ENCODE assay signal across 23 cellular contexts in the genomic region with DNA sequence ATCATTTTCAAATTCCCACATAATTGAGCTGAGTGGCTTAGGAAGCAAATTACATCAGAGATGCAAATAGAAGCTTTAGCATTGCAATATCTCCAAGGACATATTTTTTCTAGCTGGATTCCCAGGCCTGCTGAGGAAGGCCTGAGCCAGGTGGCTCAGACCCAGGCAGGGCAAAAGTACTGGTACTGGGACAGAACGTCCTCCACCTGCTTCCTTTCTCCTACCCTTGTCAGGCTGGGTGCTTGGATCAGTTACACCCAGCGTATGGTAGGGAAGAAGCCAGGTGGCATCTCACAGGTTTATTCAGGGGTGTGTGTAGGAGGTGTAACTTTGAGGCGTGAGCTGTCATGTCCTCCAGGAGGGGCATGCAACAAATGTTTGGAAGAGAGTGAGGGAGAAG. TPM values are rescaled to one million over a fixed set of nuclear protein-coding genes. Genes with fewer than 3 reads are reported as not detected.
DNase-seq lines count a peak whose midpoint lies in the region; ATAC-seq, FAIRE-seq and TF ChIP-seq lines count a peak whose summit lies in the region.
"Had no signal": no experiment of that assay in that cellular context is flagged by ENCODE, and none has a peak within 500 bp of the region (broad histone marks: within the 10 kb centered on the region; RNA-seq: fewer than 3 reads in every experiment).

No MANE protein-coding gene starts in this region.

- H4K91ac ChIP-seq in H1 (replicated peaks; ENCODE audit: insufficient read length, low read length) = no peak overlapping the region
- no peak overlapping the region for H4K91ac ChIP-seq in mesenchymal stem cell (ENCODE audit: low read length)

- TF ChIP-seq CTCF in H1 (IDR thresholded peaks at IDR 0.05; ENCODE audit: control extremely low read depth in 1 of 3, insufficient read depth in 1 of 3, low read depth in 1 of 3, low read length in 3 of 3) = no peak

- no peak overlapping the region for H3K18ac ChIP-seq in H1 (ENCODE audit: extremely low read depth, low read length)
- H3K18ac ChIP-seq in mesenchymal stem cell (ENCODE audit: low read depth in 1 of 2, low read length in 2 of 2) = no peak overlapping the region

- ATAC-seq in Right ventricle myocardium inferior (peak; percentile 20), HG03571 (IDR thresholded peaks at IDR 0.05; ENCODE audit: unreplicated experiment) (no peak)

- no peak for TF ChIP-seq EP300 in H1 (IDR thresholded peaks at IDR 0.05; ENCODE audit: borderline replicate concordance in 1 of 2, low read depth in 2 of 2, low read length in 2 of 2)

- H3K4me2 ChIP-seq in H1 (ENCODE audit: insufficient read depth in 1 of 2, low read depth in 2 of 2, low read length in 2 of 2) (no peak overlapping the region), mesenchymal stem cell (ENCODE audit: low read length, poor library complexity, severe bottlenecking) (no peak overlapping the region), Karpas-422 (ENCODE audit: low read depth, low read length, poor library complexity, severe bottlenecking) (no peak overlapping the region)

- no peak for TF ChIP-seq POLR2A in H1 (IDR thresholded peaks at IDR 0.05; ENCODE audit: control extremely low read depth in 1 of 2, low read depth in 2 of 2, low read length in 2 of 2)

- H3K4me1 ChIP-seq in H1 (replicated peaks in 1 of 4; ENCODE audit: control insufficient read depth in 3 of 4, insufficient read depth in 4 of 4, low read length in 3 of 4) (peaks cover 2 to 13% (median 10%) of the 10 kb centered on the region in 4 experiments; a peak in 6 of 7 replicates), mesenchymal stem cell (ENCODE audit: control insufficient read depth, insufficient read depth, low read depth, low read length) (peaks cover 1% of the 10 kb centered on the region), Karpas-422 (ENCODE audit: low read length) (peaks cover 33% of the 10 kb centered on the region)

- DNase-seq in Right ventricle myocardium inferior (ENCODE audit: missing footprints) (no peak), cardiac septum (ENCODE audit: low spot score) (no peak), H1 (ENCODE audit: low read depth in 1 of 2, low spot score in 2 of 2) (no peak), mesenchymal stem cell (no peak), NCI-H345 treated with DMSO at 0.1 percent for 48 hours (lab: John Stamatoyannopoulos, UW; ENCODE audit: unreplicated experiment) (no peak), Karpas-422 (no peak)
- no peak for DNase-seq in stimulated activated CD4-positive, alpha-beta T cell treated with anti-CD3 and anti-CD28 coated beads, Interleukin-4, amount 100 ng/mL, for 4 hours
- DNase-seq: DMS79; H7; HFFc6; Kasumi-1; MG63; NCI-H1092; NCI-H146; NCI-H2029 treated with DMSO at 0.1 percent for 48 hours; NCI-H748 treated with DMSO at 0.1 percent for 48 hours; NK-92 treated with Interleukin-12 subunit alpha and Interleukin-12 subunit beta, amount 100 ng/mL, for 24 hours; SHP77 had no signal

- H4K20me1 ChIP-seq in H1 (replicated peaks in 1 of 2; ENCODE audit: control insufficient read depth in 1 of 2, insufficient read depth in 2 of 2, low read length in 2 of 2) = no peaks in the 10 kb centered on the region
- no peaks in the 10 kb centered on the region for H4K20me1 ChIP-seq in Karpas-422 (ENCODE audit: insufficient read depth, low read depth, low read length)

- H3K4ac ChIP-seq in H1 (replicated peaks; ENCODE audit: insufficient read length, low read depth, low read length) (peak overlapping the region; percentile 19), mesenchymal stem cell (ENCODE audit: low read depth in 1 of 2, low read length in 2 of 2) (no peak overlapping the region)

- no peak for TF ChIP-seq RAD21 in H1 (IDR thresholded peaks at IDR 0.05 in 1 of 2, conservative IDR thresholded peaks at IDR 0.05 in 1 of 2; ENCODE audit: low read depth in 2 of 2, low read length in 2 of 2)

- H3K79me2 ChIP-seq in H1 (ENCODE audit: control insufficient read depth in 1 of 2, insufficient read depth in 2 of 2, low read length in 2 of 2) (peaks cover 5 to 13% of the 10 kb centered on the region in 2 experiments; a peak in 3 of 4 replicates), Karpas-422 (ENCODE audit: low read length) (peaks cover 6% of the 10 kb centered on the region)

- H3K4me3 ChIP-seq in H1 (ENCODE audit: extremely low read depth in 1 of 4, insufficient read depth in 2 of 4, low read depth in 3 of 4, low read length in 4 of 4) = no peak overlapping the region
- H3K4me3 ChIP-seq in mesenchymal stem cell (ENCODE audit: insufficient read depth in 1 of 2, low read depth in 1 of 2, low read length in 2 of 2) = no peak overlapping the region
- H3K4me3 ChIP-seq in Karpas-422 (ENCODE audit: low read length) = no peak overlapping the region
- H3K4me3 ChIP-seq: MG63, SK-N-MC had no signal

- H2BK15ac ChIP-seq in H1 (ENCODE audit: low read length) (peak overlapping the region; percentile 93), mesenchymal stem cell (ENCODE audit: low read depth, poor library complexity, severe bottlenecking) (no peak overlapping the region)

- H4K5ac ChIP-seq in H1 (ENCODE audit: insufficient read length, low read depth, low read length) = no peak overlapping the region

- intact Hi-C loops in Right ventricle myocardium inferior (cut with DNase I) = no loop called here
- intact Hi-C loops in cardiac septum (cut with DNase I) = no loop called here

- H2BK12ac ChIP-seq in H1 (ENCODE audit: low read depth, low read length) (no peak overlapping the region), mesenchymal stem cell (ENCODE audit: low read length in 2 of 2) (no peak overlapping the region)

- H4K8ac ChIP-seq in H1 (ENCODE audit: extremely low read depth, insufficient read depth, low read length) (no peak overlapping the region), mesenchymal stem cell (ENCODE audit: low read length) (peak overlapping the region; percentile 31)

- CTCF ChIA-PET in H1 (lab: Charles Lee; ENCODE audit: partially characterized antibody) = interaction anchor here (0.7 to 0.9 kb wide), 2 partner anchors 20 to 24 kb away, joined by 3 read pairs; no protein-coding TSS in a partner anchor

- peaks cover 5% of the 10 kb centered on the region; the same call in 1 of the 2 replicates for H3K23me2 ChIP-seq in H1 (ENCODE audit: low read depth, low read length)

- H3K27me3 ChIP-seq in H1 (replicated peaks in 1 of 4; ENCODE audit: control insufficient read depth in 3 of 4, extremely low read depth in 1 of 4, insufficient read depth in 3 of 4, low read length in 3 of 4) (no peaks in the 10 kb centered on the region), mesenchymal stem cell (ENCODE audit: control insufficient read depth in 1 of 2, insufficient read depth in 1 of 2, low read length in 2 of 2) (no peaks in the 10 kb centered on the region), Karpas-422 (ENCODE audit: low read length) (no peaks in the 10 kb centered on the region)
- H3K27me3 ChIP-seq: MG63 had no signal

- H3K79me1 ChIP-seq in H1 (ENCODE audit: low read depth, low read length) (no peaks in the 10 kb centered on the region), mesenchymal stem cell (replicated peaks; ENCODE audit: low read length, poor library complexity, severe bottlenecking) (no peaks in the 10 kb centered on the region)

- H2AFZ ChIP-seq in H1 (ENCODE audit: low read length) (no peak overlapping the region), mesenchymal stem cell (ENCODE audit: low read depth, low read length) (no peak overlapping the region), Karpas-422 (ENCODE audit: low read length) (no peak overlapping the region)

- H3K36me3 ChIP-seq in H1 (ENCODE audit: control insufficient read depth in 2 of 4, insufficient read depth in 4 of 4, low read length in 3 of 4) = no peaks in the 10 kb centered on the region
- no peaks in the 10 kb centered on the region for H3K36me3 ChIP-seq in mesenchymal stem cell (ENCODE audit: control insufficient read depth in 1 of 2, insufficient read depth in 2 of 2, low read depth in 1 of 2, low read length in 2 of 2)
- no peaks in the 10 kb centered on the region for H3K36me3 ChIP-seq in Karpas-422 (ENCODE audit: insufficient read depth, low read length)
- H3K36me3 ChIP-seq: MG63 had no signal

- WGBS in H1 (ENCODE audit: extremely low coverage in 1 of 2, insufficient coverage in 1 of 2, insufficient read length in 1 of 2, insufficient replicate concordance in 2 of 2, low coverage in 1 of 2, low lambda C conversion rate in 2 of 2, missing lambda C conversion rate in 1 of 2), 2 experiments = 83% methylated on average over 3 of the region's 3 CpGs; no CpG with 5 or more reads in 1 of the 2 experiments
- WGBS in mesenchymal stem cell = 70% methylated on average over 2 of the region's 3 CpGs

- no peaks in the 10 kb centered on the region for H3K9me3 ChIP-seq in H1 (ENCODE audit: insufficient read depth in 2 of 2, low read depth in 1 of 2, low read length in 1 of 2)
- H3K9me3 ChIP-seq in mesenchymal stem cell (ENCODE audit: control insufficient read depth, low read length) = no peaks in the 10 kb centered on the region
- no peaks in the 10 kb centered on the region for H3K9me3 ChIP-seq in Karpas-422 (ENCODE audit: low read length)

- H2BK120ac ChIP-seq in H1 (replicated peaks; ENCODE audit: low read depth, low read length) (no peak overlapping the region), mesenchymal stem cell (ENCODE audit: low read depth, low read length) (no peak overlapping the region)

- H3K9ac ChIP-seq in H1 (replicated peaks in 1 of 4; ENCODE audit: extremely low read depth in 1 of 4, low read depth in 3 of 4, low read length in 3 of 4) = no peak overlapping the region
- no peak overlapping the region for H3K9ac ChIP-seq in mesenchymal stem cell (ENCODE audit: low read length)
- H3K9ac ChIP-seq in Karpas-422 (ENCODE audit: low read length) = no peak overlapping the region

- H3K23ac ChIP-seq in H1 (ENCODE audit: insufficient read length) = no peak overlapping the region
- no peak overlapping the region for H3K23ac ChIP-seq in mesenchymal stem cell (ENCODE audit: low read length in 2 of 2)

- H3K27ac ChIP-seq in H1 (ENCODE audit: low read depth, low read length) = no peak overlapping the region
- H3K27ac ChIP-seq in mesenchymal stem cell (ENCODE audit: low read length, poor library complexity, severe bottlenecking) = no peak overlapping the region
- H3K27ac ChIP-seq in Karpas-422 (ENCODE audit: low read length) = no peak overlapping the region
- H3K27ac ChIP-seq: 22Rv1, SK-N-MC had no signal

- FAIRE-seq in H1 (lab: Jason Lieb, UNC) = no peak
- FAIRE-seq: HTR-8/SVneo, RCC 7860 had no signal

- no peak overlapping the region for H3K14ac ChIP-seq in H1 (ENCODE audit: insufficient read length)
- no peak overlapping the region for H3K14ac ChIP-seq in mesenchymal stem cell (ENCODE audit: low read length in 2 of 2)

- no peaks in the 10 kb centered on the region for H3K9me2 ChIP-seq in Karpas-422 (replicated peaks; ENCODE audit: insufficient read depth, low read length)

- POLR2A ChIA-PET in H1 (lab: Charles Lee; ENCODE audit: partially characterized antibody) = interaction anchor here (0.9 to 1.2 kb wide), 2 partner anchors 17 to 53 kb away, joined by 3 read pairs; a partner anchor contains a TSS

- H2BK5ac ChIP-seq in H1 (ENCODE audit: low read depth, low read length) = 0 out of 2 replicates have a peak overlapping the region, but pooled peaks have one; percentile 26
- no peak overlapping the region for H2BK5ac ChIP-seq in mesenchymal stem cell (ENCODE audit: low read depth, low read length, poor library complexity, severe bottlenecking)

- no peak overlapping the region for H3K56ac ChIP-seq in H1 (replicated peaks; ENCODE audit: insufficient read length, low read depth, low read length)

- 0 out of 2 replicates have a peak overlapping the region, but pooled peaks have one; percentile 27 for H2BK20ac ChIP-seq in H1 (ENCODE audit: low read length)

- H2AK5ac ChIP-seq in H1 (ENCODE audit: low read depth, low read length) = 0 out of 2 replicates have a peak overlapping the region, but pooled peaks have one; percentile 32
- no peak overlapping the region for H2AK5ac ChIP-seq in mesenchymal stem cell (ENCODE audit: low read length, severe bottlenecking)

RNA-seq across cellular contexts. Expression of a gene that starts 3.0 kb away (rescaled TPM):
- total RNA-seq in Right ventricle myocardium inferior (19.0 TPM), cardiac septum (8.8 TPM)
- total RNA-seq in H1 (2021; fragmentation: NEBNext Ultra II Directional; extraction: Animal tissue kit (Norgen Biotek cat#: 25700)) = 39.1 and 40.4 TPM in 2 replicates
- polyA plus RNA-seq in H1 (2011; rRNA removed) = 11.3 and 18.5 TPM in 2 replicates
- polyA plus RNA-seq in H1 (2011; cell fraction: cytosol; rRNA removed) = 18.1 TPM
- 12.0 TPM for polyA plus RNA-seq in H1 (2011; cell fraction: nucleus; rRNA removed)
- polyA plus RNA-seq in H1 (2012, experiment 1 of 2) = 24.6 to 36.4 TPM (median 26.5 TPM) in 4 replicates
- polyA plus RNA-seq in H1 (2012, experiment 2 of 2) = 5.1 TPM
- 22.6 TPM for polyA plus RNA-seq in H1 (2013, experiment 1 of 2)
- polyA plus RNA-seq in H1 (2013, experiment 2 of 2) = 22.8 TPM
- polyA minus RNA-seq in H1 (2011; rRNA and poly(A)+ RNA removed) = 51.7 and 58.1 TPM in 2 replicates
- 15.3 TPM for polyA minus RNA-seq in H1 (2011; cell fraction: cytosol; rRNA and poly(A)+ RNA removed)
- polyA minus RNA-seq in H1 (2011; cell fraction: nucleus; rRNA and poly(A)+ RNA removed) = 33.0 TPM
- 6.9 TPM for polyA plus RNA-seq in mesenchymal stem cell (2013, experiment 1 of 2)
- 7.7 TPM for polyA plus RNA-seq in mesenchymal stem cell (2013, experiment 2 of 2)
- 4.4 and 8.1 TPM in 2 replicates for total RNA-seq in Karpas-422 (2014; rRNA removed; shearing (Covaris generic); ENCODE audit: low replicate concordance)

RNA-seq across cellular contexts. Expression of a gene that starts 53.3 kb away (rescaled TPM):
- total RNA-seq in Right ventricle myocardium inferior (3.0 TPM), cardiac septum (1.9 TPM)
- 70.8 and 72.0 TPM in 2 replicates for total RNA-seq in H1 (2021; fragmentation: NEBNext Ultra II Directional; extraction: Animal tissue kit (Norgen Biotek cat#: 25700))
- 2.7 and 4.5 TPM in 2 replicates for polyA plus RNA-seq in H1 (2011; rRNA removed)
- polyA plus RNA-seq in H1 (2011; cell fraction: cytosol; rRNA removed) = 8.0 TPM
- 1.7 TPM for polyA plus RNA-seq in H1 (2011; cell fraction: nucleus; rRNA removed)
- polyA plus RNA-seq in H1 (2012, experiment 1 of 2) = 11.8 to 35.8 TPM (median 18.6 TPM) in 4 replicates
- polyA plus RNA-seq in H1 (2012, experiment 2 of 2) = 1.00 TPM
- polyA plus RNA-seq in H1 (2013, experiment 1 of 2) = 38.6 TPM
- polyA plus RNA-seq in H1 (2013, experiment 2 of 2) = 36.9 TPM
- 28.4 and 42.7 TPM in 2 replicates for polyA minus RNA-seq in H1 (2011; rRNA and poly(A)+ RNA removed)
- 7.3 TPM for polyA minus RNA-seq in H1 (2011; cell fraction: cytosol; rRNA and poly(A)+ RNA removed)
- 23.9 TPM for polyA minus RNA-seq in H1 (2011; cell fraction: nucleus; rRNA and poly(A)+ RNA removed)
- 4.0 TPM for polyA plus RNA-seq in mesenchymal stem cell (2013, experiment 1 of 2)
- 3.9 TPM for polyA plus RNA-seq in mesenchymal stem cell (2013, experiment 2 of 2)
- total RNA-seq in Karpas-422 (2014; rRNA removed; shearing (Covaris generic); ENCODE audit: low replicate concordance) = 5.8 and 11.5 TPM in 2 replicates
